ENCODE assay signal across 27 cellular contexts in the genomic region with DNA sequence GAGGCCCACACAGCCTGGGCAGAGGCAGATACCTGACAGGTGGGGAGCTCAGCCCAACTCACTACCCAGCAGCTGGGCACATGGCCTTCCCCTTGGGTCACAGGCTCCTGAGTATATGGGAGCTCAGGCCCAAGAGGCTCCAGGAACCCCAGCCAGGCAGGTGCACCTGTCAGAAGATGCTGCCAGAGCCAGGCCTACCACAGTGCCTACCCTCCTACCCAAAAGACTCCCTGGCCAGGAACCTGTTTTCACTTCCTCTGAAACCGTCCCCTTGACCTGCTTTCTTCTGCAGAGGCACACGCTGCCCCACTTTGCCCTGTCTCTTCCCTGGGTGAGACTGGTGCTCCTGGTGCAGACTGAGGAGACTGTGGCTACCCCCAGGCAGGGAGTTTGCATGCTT. TPM values are rescaled to one million over a fixed set of nuclear protein-coding genes. Genes with fewer than 3 reads are reported as not detected.
DNase-seq lines count a peak whose midpoint lies in the region; ATAC-seq, FAIRE-seq and TF ChIP-seq lines count a peak whose summit lies in the region.
"Had no signal": no experiment of that assay in that cellular context is flagged by ENCODE, and none has a peak within 500 bp of the region (broad histone marks: within the 10 kb centered on the region; RNA-seq: fewer than 3 reads in every experiment).

No MANE protein-coding gene starts in this region.

- intact Hi-C loops in Caco-2 (cut with micrococcal nuclease; ENCODE audit: unreplicated experiment) = no loop called here

- H3K36me3 Mint-ChIP-seq in T-cell = peaks cover 13% of the 10 kb centered on the region
- H3K36me3 Mint-ChIP-seq in mesothelial cell of epicardium = peaks cover 12% of the 10 kb centered on the region
- peaks cover 43% of the 10 kb centered on the region for H3K36me3 Mint-ChIP-seq in Caco-2 (ENCODE audit: insufficient read depth, unreplicated experiment)

- H3K27me3 ChIP-seq in BLaER1 (no peaks in the 10 kb centered on the region), Caco-2 (replicated peaks; ENCODE audit: control insufficient read depth, insufficient read depth, low read length) (no peaks in the 10 kb centered on the region), WERI-Rb-1 (ENCODE audit: insufficient read depth, low read depth, severe bottlenecking) (no peaks in the 10 kb centered on the region)
- H3K27me3 ChIP-seq: breast epithelium, right lobe of liver had no signal

- no TSS peak for BruUV-seq in Caco-2 (replicated peaks; lab: Mats Ljungman, UMichigan)

- CTCF ChIA-PET in T-cell (lab: Charles Lee) = no interaction called here
- CTCF ChIA-PET in Caco-2 (lab: Charles Lee) = interaction anchor here (0.6 kb wide), 1 partner anchor 14 kb away, joined by 4 read pairs; no protein-coding TSS in a partner anchor

- H3K27ac ChIP-seq in BLaER1 (no peak overlapping the region), WERI-Rb-1 (no peak overlapping the region)
- H3K27ac ChIP-seq: breast epithelium, C4-2B, lower lobe of right lung, PC-9, right lobe of liver, VCaP had no signal

- H3K4me3 Mint-ChIP-seq in T-cell (peak overlapping the region in 2 of 3 donors; percentile 51 to 66), mesothelial cell of epicardium (peak overlapping the region; percentile 39), Caco-2 (ENCODE audit: unreplicated experiment) (no peak overlapping the region)

- POLR2A ChIA-PET in T-cell (lab: Charles Lee) = no interaction called here
- POLR2A ChIA-PET in Caco-2 (lab: Charles Lee) = no interaction called here

- H3K9me3 ChIP-seq in BLaER1 (no peaks in the 10 kb centered on the region), Caco-2 (no peaks in the 10 kb centered on the region), WERI-Rb-1 (ENCODE audit: severe bottlenecking) (no peaks in the 10 kb centered on the region)
- H3K9me3 ChIP-seq: breast epithelium, lower lobe of right lung, right lobe of liver had no signal

- peaks cover 73% of the 10 kb centered on the region for H4K20me1 ChIP-seq in BLaER1

- H3K4me2 ChIP-seq in BLaER1 = peak overlapping the region; percentile 5; the same call in 1 of the 2 replicates
- H3K4me2 ChIP-seq: PC-9 had no signal

- H3K27me3 Mint-ChIP-seq in T-cell (no peaks in the 10 kb centered on the region), mesothelial cell of epicardium (ENCODE audit: low read depth) (no peaks in the 10 kb centered on the region), Caco-2 (ENCODE audit: insufficient read depth, unreplicated experiment) (no peaks in the 10 kb centered on the region)

- no peak overlapping the region for H3K4me3 ChIP-seq in BLaER1
- H3K4me3 ChIP-seq in GM12865 (ENCODE audit: low read depth, low read length) = no peak overlapping the region
- no peak overlapping the region for H3K4me3 ChIP-seq in Caco-2 (ENCODE audit: low read depth, low read length)
- H3K4me3 ChIP-seq in WERI-Rb-1 (ENCODE audit: low read depth, low read length) = no peak overlapping the region
- H3K4me3 ChIP-seq: breast epithelium, lower lobe of right lung, PC-9, right lobe of liver had no signal

- FAIRE-seq in D721Med (lab: Jason Lieb, UNC) = no peak
- FAIRE-seq: urothelium cell line had no signal

- peak; percentile 43 for DNase-seq in GM12865 (ENCODE audit: low read depth)
- DNase-seq in T-cell = no peak
- DNase-seq in mesothelial cell of epicardium (ENCODE audit: low spot score in 2 of 2, unreplicated experiment in 2 of 2) = no peak
- no peak for DNase-seq in Caco-2
- no peak for DNase-seq in NCI-H146 treated with DMSO at 0.1 percent for 48 hours (lab: John Stamatoyannopoulos, UW; ENCODE audit: unreplicated experiment)
- DNase-seq in D721Med (ENCODE audit: insufficient read length, low spot score) = no peak
- DNase-seq in WERI-Rb-1 = no peak
- DNase-seq: activated CD4-positive, alpha-beta T cell treated with anti-CD3 and anti-CD28 coated beads, Interleukin-2, amount 50 U/mL, for 1 hour; activated gamma-delta T cell treated with Interleukin-2 at 50 U/mL for 16 hours; amniotic stem cell; effector CD4-positive, alpha-beta T cell; GOT3; Karpas-422; lower lobe of right lung; NCI-H1436 treated with DMSO at 0.1 percent for 48 hours; NCI-H446 treated with DMSO at 0.1 percent for 48 hours; PC-9; right lobe of liver; SHP77 treated with DMSO at 0.1 percent for 48 hours; stimulated activated CD4-positive, alpha-beta T cell treated with anti-CD3 and anti-CD28 coated beads, Interleukin-12 subunit alpha, Interleukin-12 subunit beta, amount 100 ng/mL, for 4 hours; stimulated activated CD4-positive, alpha-beta T cell treated with anti-CD3 and anti-CD28 coated beads, Interleukin-4, amount 100 ng/mL, for 24 hours; stimulated activated naive CD4-positive, alpha-beta T cell had no signal

- TF ChIP-seq CTCF in GM12865 (IDR thresholded peaks at IDR 0.05; ENCODE audit: insufficient read depth, low read depth, low read length, missing control alignments) = no peak
- TF ChIP-seq CTCF in mesothelial cell of epicardium (IDR thresholded peaks at IDR 0.05; ENCODE audit: unreplicated experiment) = no peak
- no peak for TF ChIP-seq CTCF in Caco-2 (IDR thresholded peaks at IDR 0.05; ENCODE audit: insufficient read depth in 1 of 2, low read depth in 1 of 2, low read length in 1 of 2, severe bottlenecking in 1 of 2, unreplicated experiment in 1 of 2)
- no peak for TF ChIP-seq CTCF in D721Med (IDR thresholded peaks at IDR 0.05; ENCODE audit: insufficient read depth, missing control alignments)
- TF ChIP-seq CTCF in WERI-Rb-1 (IDR thresholded peaks at IDR 0.05; ENCODE audit: low read depth, low read length) = no peak

- peaks cover 41% of the 10 kb centered on the region for H3K4me1 ChIP-seq in BLaER1
- H3K4me1 ChIP-seq in Caco-2 = peaks cover 6% of the 10 kb centered on the region

- 0 out of 2 replicates have a peak overlapping the region, but pooled peaks have one; percentile 91 for H3K9ac ChIP-seq in BLaER1

- H3K36me3 ChIP-seq in BLaER1 (peaks cover 66% of the 10 kb centered on the region), Caco-2 (ENCODE audit: control insufficient read depth, insufficient read depth, low read length) (peaks cover 2% of the 10 kb centered on the region; the same call in 1 of the 2 replicates), WERI-Rb-1 (peaks cover 33% of the 10 kb centered on the region)

- ATAC-seq in T-cell (replicated peaks in 1 of 4) = no peak
- ATAC-seq: lower lobe of right lung, right lobe of liver had no signal

- no peak overlapping the region for H3K27ac Mint-ChIP-seq in T-cell
- no peak overlapping the region for H3K27ac Mint-ChIP-seq in mesothelial cell of epicardium
- H3K27ac Mint-ChIP-seq in Caco-2 (ENCODE audit: unreplicated experiment) = no peak overlapping the region

- H3K9me3 Mint-ChIP-seq in T-cell (no peaks in the 10 kb centered on the region), mesothelial cell of epicardium (no peaks in the 10 kb centered on the region), Caco-2 (ENCODE audit: unreplicated experiment) (no peaks in the 10 kb centered on the region)

- H3K4me1 Mint-ChIP-seq in T-cell = peaks cover 18 to 25% (median 20%) of the 10 kb centered on the region in 3 donors
- peaks cover 12% of the 10 kb centered on the region for H3K4me1 Mint-ChIP-seq in mesothelial cell of epicardium
- H3K4me1 Mint-ChIP-seq in Caco-2 (ENCODE audit: low read depth, unreplicated experiment) = peaks cover 6% of the 10 kb centered on the region

RNA-seq across cellular contexts. Expression of gene CHID1, which starts 2.9 kb away (rescaled TPM):
- 10 to 100 TPM; 39.0 to 68.4 (median 51.2) TPM for total RNA-seq in T-cell
- total RNA-seq in mesothelial cell of epicardium = 88.3 to 95.9 TPM (median 95.4 TPM) in 3 replicates
- total RNA-seq in Caco-2 (2022) = 166 and 180 TPM in 2 replicates

RNA-seq across cellular contexts. Expression of gene AP2A2, which starts 18.0 kb away (rescaled TPM):
- total RNA-seq in T-cell = 10 to 100 TPM; 59.6 to 85.3 (median 70.8) TPM
- 74.9 to 89.1 TPM (median 86.6 TPM) in 3 replicates for total RNA-seq in mesothelial cell of epicardium
- total RNA-seq in Caco-2 (2022) = 122 and 130 TPM in 2 replicates
